8 cellular contexts compared by ENCODE assay signal in genomic region chr4:121800961-121801714, GRCh38. TPM values are rescaled to one million over a fixed set of nuclear protein-coding genes. Genes with fewer than 3 reads are reported as not detected.
DNase-seq lines count a peak whose midpoint lies in the region; ATAC-seq and TF ChIP-seq lines count a peak whose summit lies in the region.

Gene EXOSC9 (plus strand): TSS chr4:121801323. CDS start chr4:121801425, 102 bp downstream.

- intact Hi-C loops in left ventricle myocardium inferior (cut with micrococcal nuclease) (no loop called here), prostate gland (cut with DNase I) (no loop called here)

- H3K4me3 Mint-ChIP-seq in T-helper 17 cell = peak within 1 kb of the TSS; percentile 95

- in situ Hi-C loops in GM13977 (cut with MboI; ENCODE audit: low pct_unique_long_range_greater_than_20kb, low sequenced_read_pairs, unreplicated experiment) = no loop called here

- peaks cover 37% of the 10 kb centered on the region for H3K36me3 ChIP-seq in left ventricle myocardium inferior
- H3K36me3 ChIP-seq in prostate gland = no peaks in the 10 kb centered on the region
- H3K36me3 ChIP-seq in urinary bladder (ENCODE audit: insufficient read depth) = peaks cover 2% of the 10 kb centered on the region

- ATAC-seq in HG02884 (IDR thresholded peaks at IDR 0.05; ENCODE audit: unreplicated experiment) = peak; percentile 73
- ATAC-seq in T-helper 17 cell = peak; percentile 86

- peaks cover 27% of the 10 kb centered on the region for H3K4me1 Mint-ChIP-seq in T-helper 17 cell

- H3K9me3 ChIP-seq in T-helper 17 cell (ENCODE audit: control insufficient read depth, low read length, poor library complexity, severe bottlenecking) (no peaks in the 10 kb centered on the region), left ventricle myocardium inferior (replicated peaks) (no peaks in the 10 kb centered on the region), prostate gland (no peaks in the 10 kb centered on the region)

- H3K36me3 Mint-ChIP-seq in T-helper 17 cell (ENCODE audit: low read depth) = peaks cover 7% of the 10 kb centered on the region

- peaks cover 2% of the 10 kb centered on the region for H3K27me3 Mint-ChIP-seq in T-helper 17 cell

- H3K27ac Mint-ChIP-seq in T-helper 17 cell = peak within 1 kb of the TSS; percentile 99

- no peak for TF ChIP-seq CTCF in GM13977 (IDR thresholded peaks at IDR 0.05; ENCODE audit: extremely low read depth, insufficient read depth, missing control alignments)
- no peak for TF ChIP-seq CTCF in left ventricle myocardium inferior (IDR thresholded peaks at IDR 0.05; ENCODE audit: borderline replicate concordance)
- no peak for TF ChIP-seq CTCF in prostate gland (IDR thresholded peaks at IDR 0.05)

- no peaks in the 10 kb centered on the region for H3K27me3 ChIP-seq in left ventricle myocardium inferior (ENCODE audit: low read depth)
- H3K27me3 ChIP-seq in prostate gland (replicated peaks; ENCODE audit: insufficient read depth) = no peaks in the 10 kb centered on the region

- H3K4me3 ChIP-seq in left ventricle myocardium inferior (peak within 1 kb of the TSS; percentile 83), prostate gland (peak within 1 kb of the TSS; percentile 68 to 77), urinary bladder (ENCODE audit: low read depth, low read length) (peak within 1 kb of the TSS; percentile 74)

- peak; percentile 72 for TF ChIP-seq POLR2A in prostate gland (IDR thresholded peaks at IDR 0.05)

- H3K27ac ChIP-seq in left ventricle myocardium inferior (replicated peaks) = peak within 1 kb of the TSS; percentile 94
- peak within 1 kb of the TSS; percentile 78 to 81 for H3K27ac ChIP-seq in prostate gland
- H3K27ac ChIP-seq in urinary bladder (ENCODE audit: low read depth) = peak within 1 kb of the TSS; percentile 92

- H3K4me1 ChIP-seq in left ventricle myocardium inferior (peaks cover 28% of the 10 kb centered on the region), prostate gland (replicated peaks) (no peaks in the 10 kb centered on the region), urinary bladder (ENCODE audit: insufficient read depth) (no peaks in the 10 kb centered on the region)

- DNase-seq in GM13977 (ENCODE audit: low spot score) = peak; percentile 76
- peak; percentile 76 for DNase-seq in NCI-H1694 treated with DMSO at 0.1 percent for 48 hours (lab: John Stamatoyannopoulos, UW)
- DNase-seq in T-helper 17 cell = peak; percentile 86 to 97 (median 88)
- peak; percentile 14 to 93 (median 82) for DNase-seq in amygdala (lab: John Stamatoyannopoulos, UW)
- peak; percentile 94 for DNase-seq in left ventricle myocardium inferior
- DNase-seq in prostate gland (ENCODE audit: low spot score) = peak; percentile 85

- WGBS in prostate gland = under 1% methylated on average over 48 of the region's 48 CpGs
- WGBS in urinary bladder = under 1% methylated on average over 48 of the region's 48 CpGs

RNA-seq across cellular contexts. Expression of gene EXOSC9, which starts in this region (rescaled TPM):
- total RNA-seq in T-helper 17 cell (10 to 100 TPM; 57.6 to 58.8 TPM), left ventricle myocardium inferior (10.4 TPM), prostate gland (10 to 100 TPM; 17.1 to 40.1 TPM), urinary bladder (30.1 TPM)
- 20.3 TPM for polyA plus RNA-seq in urinary bladder

Comparison
In these comparisons a context has a peak if more than half of its experiments do, and no peak if none do; other contexts are left out.
1. Peak in every context shown above with its lines: DNase-seq, ATAC-seq, H3K4me3 ChIP-seq and H3K27ac ChIP-seq.